ENCODE assay signal across 27 cellular contexts in genomic region chr7:133185512-133185911, GRCh38.
DNase-seq lines count a peak whose midpoint lies in the region; ATAC-seq, FAIRE-seq and TF ChIP-seq lines count a peak whose summit lies in the region.
"Had no signal": no experiment of that assay in that cellular context is flagged by ENCODE, and none has a peak within 500 bp of the region (broad histone marks: within the 10 kb centered on the region; RNA-seq: fewer than 3 reads in every experiment).

No MANE protein-coding gene starts in this region.

- no peak for TF ChIP-seq EP300 in K562 (IDR thresholded peaks at IDR 0.05; ENCODE audit: low read length)

- H3K4me2 ChIP-seq in KMS-11 (peak overlapping the region; percentile 17; the same call in 1 of the 2 replicates), K562 (ENCODE audit: insufficient read depth, low read length) (no peak overlapping the region), neural progenitor cell (no peak overlapping the region)
- H3K4me2 ChIP-seq: BLaER1 had no signal

- peak; percentile 14 for DNase-seq in NCI-H345 (lab: John Stamatoyannopoulos, UW)
- DNase-seq in NCI-H345 treated with DMSO at 0.1 percent for 48 hours (lab: John Stamatoyannopoulos, UW; ENCODE audit: unreplicated experiment) = no peak
- DNase-seq in NCI-H69 (lab: John Stamatoyannopoulos, UW) = peak; percentile 15
- no peak for DNase-seq in K562 (ENCODE audit: extremely low read depth in 1 of 4, low spot score in 3 of 4)
- no peak for DNase-seq in neural progenitor cell (ENCODE audit: low spot score)
- DNase-seq: ACHN; BE2C; C1 segment of cervical spinal cord; Caco-2; Calu3; CD4-positive, alpha-beta memory T cell; CD4-positive, CD25-positive, alpha-beta regulatory T cell; DMS79; DND-41; EL; GDM1 had no signal

- intact Hi-C loops in K562 (cut with micrococcal nuclease) = no loop called here

- no peaks in the 10 kb centered on the region for H3K27me3 Mint-ChIP-seq in neural progenitor cell (ENCODE audit: insufficient read depth, low read depth)

- no peaks in the 10 kb centered on the region for H3K36me3 Mint-ChIP-seq in neural progenitor cell
- H3K36me3 Mint-ChIP-seq: CD14-positive monocyte; CD4-positive, alpha-beta memory T cell; CD4-positive, CD25-positive, alpha-beta regulatory T cell had no signal

- no peak overlapping the region for H3K9ac ChIP-seq in KMS-11
- H3K9ac ChIP-seq in K562 (ENCODE audit: insufficient read depth in 1 of 2, low read depth in 2 of 2, low read length in 2 of 2) = no peak overlapping the region
- H3K9ac ChIP-seq in neural progenitor cell = no peak overlapping the region
- H3K9ac ChIP-seq: BLaER1 had no signal

- no peaks in the 10 kb centered on the region for H3K79me2 ChIP-seq in KMS-11 (ENCODE audit: insufficient read depth, low read depth)
- H3K79me2 ChIP-seq in K562 (ENCODE audit: control insufficient read depth, insufficient read depth, low read length) = no peaks in the 10 kb centered on the region
- no peaks in the 10 kb centered on the region for H3K79me2 ChIP-seq in neural progenitor cell (ENCODE audit: low read depth)

- H3K9me3 ChIP-seq in K562 (replicated peaks; ENCODE audit: control insufficient read depth, insufficient read depth, low read depth, low read length) (no peaks in the 10 kb centered on the region), neural progenitor cell (ENCODE audit: low read depth) (no peaks in the 10 kb centered on the region)
- H3K9me3 ChIP-seq: BE2C, BLaER1, Caco-2 had no signal

- ATAC-seq in K562 (no peak), HG03159 (IDR thresholded peaks at IDR 0.05; ENCODE audit: unreplicated experiment) (no peak), GM18520 (IDR thresholded peaks at IDR 0.05; ENCODE audit: unreplicated experiment) (no peak)

- POLR2A ChIA-PET in K562 (lab: Yijun Ruan, JAX) = no interaction called here

- WGBS in K562 (ENCODE audit: insufficient coverage, low coverage, missing lambda C conversion rate) = 4% methylated on average over 1 of the region's 1 CpG

- FAIRE-seq in K562 (lab: Jason Lieb, UNC) = no peak
- FAIRE-seq: D721Med, GM12878, GM12892, GM18507, GM19239 had no signal

- BruUV-seq in K562 (replicated peaks; lab: Mats Ljungman, UMichigan) = no TSS peak

- in situ Hi-C loops in K562 (cut with MboI) = no loop called here

- H3K4me1 ChIP-seq in KMS-11 (ENCODE audit: low read depth, poor library complexity, severe bottlenecking) = peaks cover 57% of the 10 kb centered on the region
- H3K4me1 ChIP-seq in K562 (replicated peaks in 1 of 2; ENCODE audit: control insufficient read depth in 2 of 2, insufficient read depth in 2 of 2, low read length in 2 of 2) = no peaks in the 10 kb centered on the region
- H3K4me1 ChIP-seq in neural progenitor cell = no peaks in the 10 kb centered on the region
- H3K4me1 ChIP-seq: BLaER1, Caco-2 had no signal

- CTCF ChIA-PET in K562 (lab: Yijun Ruan, JAX; ENCODE audit: low intra/inter-chr PET ratio) = no interaction called here

- H3K4me3 Mint-ChIP-seq in neural progenitor cell = no peak overlapping the region
- H3K4me3 Mint-ChIP-seq: CD14-positive monocyte; CD4-positive, alpha-beta memory T cell; CD4-positive, CD25-positive, alpha-beta regulatory T cell had no signal

- H2AFZ ChIP-seq in KMS-11 (ENCODE audit: low read depth) = no peak overlapping the region
- no peak overlapping the region for H2AFZ ChIP-seq in K562 (ENCODE audit: low read depth, low read length)
- no peak overlapping the region for H2AFZ ChIP-seq in neural progenitor cell (replicated peaks)

- peak overlapping the region; percentile 25; the same call in 1 of the 2 replicates for H3K27ac ChIP-seq in KMS-11
- H3K27ac ChIP-seq in K562 (ENCODE audit: extremely low read depth, low read depth, low read length) = no peak overlapping the region
- H3K27ac ChIP-seq in neural progenitor cell = no peak overlapping the region
- H3K27ac ChIP-seq: 22Rv1, BLaER1 had no signal

- H3K4me1 Mint-ChIP-seq in neural progenitor cell = peaks cover 3% of the 10 kb centered on the region
- H3K4me1 Mint-ChIP-seq: CD14-positive monocyte; CD4-positive, alpha-beta memory T cell; CD4-positive, CD25-positive, alpha-beta regulatory T cell had no signal

- H4K20me1 ChIP-seq in KMS-11 (ENCODE audit: insufficient read depth) = no peaks in the 10 kb centered on the region
- no peaks in the 10 kb centered on the region for H4K20me1 ChIP-seq in K562 (replicated peaks; ENCODE audit: control insufficient read depth, insufficient read depth, low read length)
- no peaks in the 10 kb centered on the region for H4K20me1 ChIP-seq in neural progenitor cell (ENCODE audit: low read depth)
- H4K20me1 ChIP-seq: BLaER1 had no signal

- no peak overlapping the region for H3K27ac Mint-ChIP-seq in neural progenitor cell
- H3K27ac Mint-ChIP-seq: CD14-positive monocyte; CD4-positive, alpha-beta memory T cell; CD4-positive, CD25-positive, alpha-beta regulatory T cell had no signal

- no peak for TF ChIP-seq RAD21 in K562 (CRISPR knock-in tag; conservative IDR thresholded peaks at IDR 0.05 in 1 of 2, IDR thresholded peaks at IDR 0.05 in 1 of 2)

- no peak overlapping the region for H3K4me3 ChIP-seq in KMS-11 (IDR thresholded peaks at IDR 0.05; ENCODE audit: insufficient read depth, low read depth, low read length)
- H3K4me3 ChIP-seq in K562 = no peak overlapping the region
- no peak overlapping the region for H3K4me3 ChIP-seq in neural progenitor cell
- H3K4me3 ChIP-seq: BLaER1, GM12878 had no signal

- TF ChIP-seq POLR2A in K562 (conservative IDR thresholded peaks at IDR 0.05) = no peak

- TF ChIP-seq CTCF in KMS-11 (conservative IDR thresholded peaks at IDR 0.05; ENCODE audit: low read depth, low read length) (no peak), K562 (IDR thresholded peaks at IDR 0.05 in 2 of 3, conservative IDR thresholded peaks at IDR 0.05 in 1 of 3; ENCODE audit: insufficient read depth in 2 of 3, low read depth in 1 of 3, low read length in 3 of 3) (no peak), neural progenitor cell (IDR thresholded peaks at IDR 0.05) (no peak)

- H3K36me3 ChIP-seq in KMS-11 (ENCODE audit: insufficient read depth) = no peaks in the 10 kb centered on the region
- H3K36me3 ChIP-seq in K562 (ENCODE audit: control insufficient read depth, insufficient read depth, low read length) = no peaks in the 10 kb centered on the region
- H3K36me3 ChIP-seq in neural progenitor cell = no peaks in the 10 kb centered on the region
- H3K36me3 ChIP-seq: BE2C, BLaER1 had no signal

- H3K27me3 ChIP-seq in KMS-11 (ENCODE audit: insufficient read depth, low read depth) (no peaks in the 10 kb centered on the region), K562 (ENCODE audit: control insufficient read depth in 2 of 2, insufficient read depth in 2 of 2, low read length in 2 of 2) (peaks cover 21 to 36% of the 10 kb centered on the region in 2 experiments), neural progenitor cell (no peaks in the 10 kb centered on the region)
- H3K27me3 ChIP-seq: BE2C, BLaER1 had no signal

- no peaks in the 10 kb centered on the region for H3K9me3 Mint-ChIP-seq in neural progenitor cell
- H3K9me3 Mint-ChIP-seq: CD14-positive monocyte; CD4-positive, alpha-beta memory T cell had no signal

- H3F3A ChIP-seq in neural progenitor cell (ENCODE audit: low read depth) = no peaks in the 10 kb centered on the region

- no peaks in the 10 kb centered on the region for H3K9me1 ChIP-seq in K562 (ENCODE audit: control insufficient read depth, insufficient read depth, low read length)

TF ChIP-seq in K562, 482 proteins besides CTCF, POLR2A, EP300 and RAD21:
- TF ChIP-seq NCOA6 (IDR thresholded peaks at IDR 0.05) (no peak), GATAD2A (IDR thresholded peaks at IDR 0.05) (no peak), XRCC5 (IDR thresholded peaks at IDR 0.05; ENCODE audit: low read depth, low read length) (no peak), GABPA (tag; conservative IDR thresholded peaks at IDR 0.05; ENCODE audit: low read depth) (no peak), PCBP2 (IDR thresholded peaks at IDR 0.05; ENCODE audit: low read depth, low read length, poor library complexity, severe bottlenecking) (no peak), NFIC (IDR thresholded peaks at IDR 0.05) (peak; percentile 59), ATF3 (IDR thresholded peaks at IDR 0.05) (no peak), ATF3 (CRISPR knock-in tag; conservative IDR thresholded peaks at IDR 0.05) (no peak)

Comparison
In these comparisons a context has a peak if more than half of its experiments do, and no peak if none do; other contexts are left out.
1. DNase-seq: peak in NCI-H345 (single experiment) and NCI-H69 (single experiment); none in NCI-H345 treated with DMSO at 0.1 percent for 48 hours (single experiment), K562 (0 of 4) and neural progenitor cell (single experiment).